In the genomic region with DNA sequence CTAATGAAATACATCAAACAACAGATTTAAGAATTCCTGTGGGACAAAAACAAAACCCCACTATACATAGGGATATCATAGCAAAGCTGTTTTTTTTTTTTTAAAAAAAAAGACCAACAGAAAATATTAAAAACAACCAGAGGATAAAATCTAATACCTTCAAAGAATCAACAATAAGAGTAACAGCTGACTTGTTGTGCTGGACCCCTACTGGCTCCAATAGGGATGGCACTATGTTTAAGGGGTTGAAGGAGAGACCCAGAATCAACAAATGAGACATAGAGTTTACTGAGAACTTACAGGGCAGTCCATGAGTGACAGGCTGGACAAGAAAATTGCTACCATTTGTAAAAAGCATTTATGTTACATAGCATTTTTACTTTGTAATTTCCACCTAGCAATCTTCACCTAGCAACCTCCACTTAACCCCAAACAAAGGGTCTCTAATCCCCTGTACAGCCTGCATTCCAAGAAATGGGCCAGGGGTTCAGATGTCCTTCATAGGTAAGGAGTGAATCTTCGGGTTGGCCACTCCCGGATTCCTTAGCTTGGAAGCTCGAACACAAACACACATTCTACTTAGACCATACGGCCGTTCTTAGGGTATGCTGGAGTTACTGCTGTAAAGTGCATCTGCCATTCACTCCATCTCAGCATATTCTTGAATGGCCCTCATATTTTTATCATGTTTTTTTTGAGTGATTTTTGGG, we compare ENCODE assay signal across 10 cellular contexts.
DNase-seq lines count a peak whose midpoint lies in the region; ATAC-seq, FAIRE-seq and TF ChIP-seq lines count a peak whose summit lies in the region.
"Had no signal": no experiment of that assay in that cellular context is flagged by ENCODE, and none has a peak within 500 bp of the region (broad histone marks: within the 10 kb centered on the region; RNA-seq: fewer than 3 reads in every experiment).

No MANE protein-coding gene starts in this region.

- H3K4me3 ChIP-seq in choroid plexus epithelial cell (ENCODE audit: low read depth, low read length), result no peak overlapping the region

- peak; percentile 85 for ATAC-seq in HG03520 (IDR thresholded peaks at IDR 0.05; ENCODE audit: unreplicated experiment)

- no peak for FAIRE-seq in urothelium cell line (lab: Jason Lieb, UNC)

- DNase-seq in SIG-M5 treated with dmso at 0.1 percent for 504 hours (lab: John Stamatoyannopoulos, UW; ENCODE audit: unreplicated experiment) (peak; percentile 3), SIG-M5 (lab: John Stamatoyannopoulos, UW) (no peak), choroid plexus epithelial cell (ENCODE audit: low read depth) (peak; percentile 38), urothelium cell line (ENCODE audit: low spot score) (peak; percentile 22), NCI-H1417 treated with DMSO at 0.1 percent for 48 hours (lab: John Stamatoyannopoulos, UW) (no peak), foreskin melanocyte (no peak), NCI-H226 (no peak)
- DNase-seq: AML-193; stimulated activated CD4-positive, alpha-beta T cell treated with anti-CD3 and anti-CD28 coated beads, Interleukin-2, amount 100 ng/mL, for 48 hours had no signal

- TF ChIP-seq CTCF in choroid plexus epithelial cell (conservative IDR thresholded peaks at IDR 0.05; ENCODE audit: low read depth, low read length), result peak; percentile 59

Comparison
In these comparisons a context has a peak if more than half of its experiments do, and no peak if none do; other contexts are left out.
1. DNase-seq: peak in SIG-M5 treated with dmso at 0.1 percent for 504 hours (single experiment), choroid plexus epithelial cell (single experiment) and urothelium cell line (single experiment); none in SIG-M5 (single experiment), NCI-H1417 treated with DMSO at 0.1 percent for 48 hours (single experiment), foreskin melanocyte (single experiment) and NCI-H226 (single experiment).